10 cellular contexts compared by ENCODE assay signal in genomic region chr10:122044713-122045112, GRCh38. TPM values are rescaled to one million over a fixed set of nuclear protein-coding genes. Genes with fewer than 3 reads are reported as not detected.
DNase-seq lines count a peak whose midpoint lies in the region; ATAC-seq and TF ChIP-seq lines count a peak whose summit lies in the region.
"Had no signal": no experiment of that assay in that cellular context is flagged by ENCODE, and none has a peak within 500 bp of the region (broad histone marks: within the 10 kb centered on the region; RNA-seq: fewer than 3 reads in every experiment).

No MANE protein-coding gene starts in this region.

- H3K4me1 Mint-ChIP-seq in nephron: peaks cover 36% of the 10 kb centered on the region
- no peaks in the 10 kb centered on the region for H3K4me1 Mint-ChIP-seq in activated naive CD8-positive, alpha-beta T cell treated with anti-CD3 and anti-CD28 coated beads for 36 hours
- H3K4me1 Mint-ChIP-seq: naive B cell had no signal

- peak overlapping the region; percentile 16 to 66 for H3K27ac ChIP-seq in aorta (ENCODE audit: low read depth in 1 of 2, low read length in 2 of 2)

- no peaks in the 10 kb centered on the region for H3K36me3 ChIP-seq in aorta (ENCODE audit: control insufficient read depth in 1 of 2, insufficient read depth in 2 of 2, low read length in 1 of 2)

- H3K9me3 ChIP-seq in aorta (ENCODE audit: control insufficient read depth, low read length): no peaks in the 10 kb centered on the region

- H3K9me3 Mint-ChIP-seq in nephron: no peaks in the 10 kb centered on the region
- H3K9me3 Mint-ChIP-seq in activated naive CD8-positive, alpha-beta T cell treated with anti-CD3 and anti-CD28 coated beads for 36 hours: no peaks in the 10 kb centered on the region
- H3K9me3 Mint-ChIP-seq: naive B cell had no signal

- WGBS in aorta, 2 donors: 4% methylated on average over 9 of the region's 9 CpGs

- peak overlapping the region; percentile 48 to 89 (median 83) for H3K27ac Mint-ChIP-seq in nephron
- no peak overlapping the region for H3K27ac Mint-ChIP-seq in activated naive CD8-positive, alpha-beta T cell treated with anti-CD3 and anti-CD28 coated beads for 36 hours
- H3K27ac Mint-ChIP-seq: naive B cell had no signal

- H3K4me1 ChIP-seq in aorta (ENCODE audit: control insufficient read depth in 1 of 2, insufficient read depth in 2 of 2, low read length in 2 of 2): no peaks in the 10 kb centered on the region

- intact Hi-C loops in Right ventricle myocardium inferior (cut with DNase I) (loop anchor here (2.0 kb wide), 1 partner anchor 50 kb away; no protein-coding TSS in a partner anchor), cardiac septum (cut with DNase I) (loop anchor here (5.0 kb wide), 1 partner anchor 72 kb away; no protein-coding TSS in a partner anchor), aorta (cut with DNase I) (loop anchor here in 1 of 2 donors (10.0 kb wide), 1 partner anchor 50 kb away; no protein-coding TSS in a partner anchor)

- no peak overlapping the region for H3K4me3 ChIP-seq in foreskin fibroblast (ENCODE audit: low read depth in 1 of 2, low read length in 2 of 2)
- H3K4me3 ChIP-seq in aorta (ENCODE audit: low read length in 2 of 2): no peak overlapping the region

- DNase-seq in Right ventricle myocardium inferior (ENCODE audit: missing footprints) (no peak), cardiac septum (ENCODE audit: low spot score) (no peak), foreskin fibroblast (peak; percentile 40 to 65), aorta (no peak), NCI-H1436 treated with DMSO at 0.1 percent for 48 hours (lab: John Stamatoyannopoulos, UW) (no peak)
- no peak for DNase-seq in activated naive CD8-positive, alpha-beta T cell treated with anti-CD3 and anti-CD28 coated beads for 36 hours
- DNase-seq: activated gamma-delta T cell treated with Interleukin-2 at 50 U/mL for 16 hours, naive B cell had no signal

- H3K27me3 Mint-ChIP-seq in nephron (ENCODE audit: low read depth): peaks cover 2% of the 10 kb centered on the region
- H3K27me3 Mint-ChIP-seq in activated naive CD8-positive, alpha-beta T cell treated with anti-CD3 and anti-CD28 coated beads for 36 hours: peaks cover 24% of the 10 kb centered on the region

- peak overlapping the region; percentile 2 to 77 (median 68) for H3K4me3 Mint-ChIP-seq in nephron
- H3K4me3 Mint-ChIP-seq in activated naive CD8-positive, alpha-beta T cell treated with anti-CD3 and anti-CD28 coated beads for 36 hours: no peak overlapping the region
- H3K4me3 Mint-ChIP-seq: naive B cell had no signal

- ATAC-seq in Right ventricle myocardium inferior: peak; percentile 29
- ATAC-seq in aorta (ENCODE audit: low FRiP score): peak; percentile 66
- no peak for ATAC-seq in HG03457 (IDR thresholded peaks at IDR 0.05; ENCODE audit: unreplicated experiment)

- H3K27me3 ChIP-seq in aorta (ENCODE audit: control insufficient read depth in 1 of 2, insufficient read depth in 2 of 2, low read length in 1 of 2): no peaks in the 10 kb centered on the region

- H3K36me3 Mint-ChIP-seq in nephron (ENCODE audit: low read depth): no peaks in the 10 kb centered on the region
- H3K36me3 Mint-ChIP-seq in activated naive CD8-positive, alpha-beta T cell treated with anti-CD3 and anti-CD28 coated beads for 36 hours: no peaks in the 10 kb centered on the region
- H3K36me3 Mint-ChIP-seq: naive B cell had no signal

- no peak for TF ChIP-seq CTCF in foreskin fibroblast (IDR thresholded peaks at IDR 0.05; ENCODE audit: low read depth, low read length)
- TF ChIP-seq CTCF in nephron (IDR thresholded peaks at IDR 0.05; ENCODE audit: unreplicated experiment in 3 of 3): no peak

RNA-seq across cellular contexts. Expression of gene TACC2, which starts 55.8 kb away (rescaled TPM):
- total RNA-seq in Right ventricle myocardium inferior (341 TPM), cardiac septum (282 TPM), aorta (10 to 100 TPM; 60.7 to 74.4 TPM)
- polyA plus RNA-seq in aorta: 10 to 100 TPM; 25.8 to 41.0 TPM
- total RNA-seq in activated naive CD8-positive, alpha-beta T cell treated with anti-CD3 and anti-CD28 coated beads for 36 hours: not detected

Comparison
In these comparisons a context has a peak if more than half of its experiments do, and no peak if none do; other contexts are left out.
1. DNase-seq: peak in foreskin fibroblast (2 of 2); none in Right ventricle myocardium inferior (single experiment), cardiac septum (single experiment), aorta (0 of 2), activated naive CD8-positive, alpha-beta T cell treated with anti-CD3 and anti-CD28 coated beads for 36 hours (single experiment) and NCI-H1436 treated with DMSO at 0.1 percent for 48 hours (single experiment).
2. RNA of gene TACC2, which starts 55.8 kb away (total RNA-seq): 341 TPM in Right ventricle myocardium inferior (single experiment), 282 TPM in cardiac septum (single experiment) and 60.7 to 74.4 TPM in aorta; not detected in activated naive CD8-positive, alpha-beta T cell treated with anti-CD3 and anti-CD28 coated beads for 36 hours; every median in the first group is over 10 times any median in the second.